In genomic region chr19:54369705-54370433, GRCh38 we compare ENCODE assay signal across 1 cellular context.
TF ChIP-seq lines count a peak whose summit lies in the region.

No MANE protein-coding gene starts in this region.

TF ChIP-seq in K562, 482 proteins besides CTCF, POLR2A, EP300 and RAD21:
- TF ChIP-seq L3MBTL2 (IDR thresholded peaks at IDR 0.05): peak; percentile 22; the same call in 1 of the 2 replicates
- 0 out of 2 replicates have a peak, but pooled peaks have one; percentile 4 for TF ChIP-seq POLR2H (tag; IDR thresholded peaks at IDR 0.05; ENCODE audit: low read depth)
- TF ChIP-seq, protein P1, sequence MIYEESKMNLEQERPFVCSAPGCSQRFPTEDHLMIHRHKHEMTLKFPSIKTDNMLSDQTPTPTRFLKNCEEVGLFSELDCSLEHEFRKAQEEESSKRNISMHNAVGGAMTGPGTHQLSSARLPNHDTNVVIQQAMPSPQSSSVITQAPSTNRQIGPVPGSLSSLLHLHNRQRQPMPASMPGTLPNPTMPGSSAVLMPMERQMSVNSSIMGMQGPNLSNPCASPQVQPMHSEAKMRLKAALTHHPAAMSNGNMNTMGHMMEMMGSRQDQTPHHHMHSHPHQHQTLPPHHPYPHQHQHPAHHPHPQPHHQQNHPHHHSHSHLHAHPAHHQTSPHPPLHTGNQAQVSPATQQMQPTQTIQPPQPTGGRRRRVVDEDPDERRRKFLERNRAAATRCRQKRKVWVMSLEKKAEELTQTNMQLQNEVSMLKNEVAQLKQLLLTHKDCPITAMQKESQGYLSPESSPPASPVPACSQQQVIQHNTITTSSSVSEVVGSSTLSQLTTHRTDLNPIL (CRISPR knock-in tag; IDR thresholded peaks at IDR 0.05): 0 out of 2 replicates have a peak, but pooled peaks have one; percentile 11
